22 cellular contexts compared by ENCODE assay signal in the genomic region with DNA sequence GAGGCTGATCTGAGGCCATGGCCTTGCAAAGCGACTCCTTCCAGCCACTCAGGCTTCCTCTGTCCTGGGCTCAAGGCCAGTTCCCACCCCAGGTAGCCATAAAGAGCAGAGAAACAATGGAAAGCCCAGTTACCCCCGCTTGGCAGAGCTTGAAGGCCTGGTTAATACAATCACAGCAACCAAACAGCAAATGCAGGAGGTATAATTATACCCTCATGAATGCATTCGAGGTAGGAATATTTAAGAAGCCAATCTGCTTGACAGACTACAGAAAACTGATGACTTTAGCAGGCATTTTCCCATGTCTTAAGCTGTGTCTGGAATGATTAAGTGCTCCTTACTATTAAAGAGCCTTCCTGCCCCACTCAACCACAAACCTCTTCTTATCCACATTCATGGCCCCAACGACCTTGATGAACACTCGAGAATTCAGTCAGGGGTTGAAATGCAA.
DNase-seq lines count a peak whose midpoint lies in the region; ATAC-seq and TF ChIP-seq lines count a peak whose summit lies in the region.
"Had no signal": no experiment of that assay in that cellular context is flagged by ENCODE, and none has a peak within 500 bp of the region (broad histone marks: within the 10 kb centered on the region; RNA-seq: fewer than 3 reads in every experiment).

No MANE protein-coding gene starts in this region.

- TF ChIP-seq CTCF in dorsolateral prefrontal cortex (IDR thresholded peaks at IDR 0.05 in 54 of 56, conservative IDR thresholded peaks at IDR 0.05 in 2 of 56; ENCODE audit: low read depth in 1 of 56, partially characterized antibody in 56 of 56) = no peak

- no peak overlapping the region for H3K27ac ChIP-seq in dorsolateral prefrontal cortex
- H3K27ac ChIP-seq: GM23248, Peyer's patch had no signal

- intact Hi-C loops in dorsolateral prefrontal cortex (cut with DNase I) = no loop called here

- no peak overlapping the region for H3K4me3 ChIP-seq in dorsolateral prefrontal cortex
- H3K4me3 ChIP-seq: GM23248, HAP-1, Peyer's patch had no signal

- peaks cover 0 to 2% (median 0%) of the 10 kb centered on the region in 45 donors for H3K27me3 ChIP-seq in dorsolateral prefrontal cortex
- H3K27me3 ChIP-seq: BE2C, Peyer's patch had no signal

- DNase-seq in NCI-H2227 treated with DMSO at 0.1 percent for 48 hours (lab: John Stamatoyannopoulos, UW) (peak; percentile 2), NCI-H2227 (lab: John Stamatoyannopoulos, UW; ENCODE audit: unreplicated experiment) (no peak), NCI-H1092 treated with DMSO at 0.1 percent for 48 hours (lab: John Stamatoyannopoulos, UW) (peak; percentile 17), astrocyte of the hippocampus (ENCODE audit: low read depth, low spot score) (peak; percentile 37), renal cortical epithelial cell (ENCODE audit: low read depth) (peak; percentile 23), dorsolateral prefrontal cortex (no peak)
- DNase-seq: 8988T; BE2C; CD4-positive, CD25-positive, alpha-beta regulatory T cell; DMS153; EL; GM23248; NCI-H1694; NCI-H2081 treated with DMSO at 0.1 percent for 48 hours; NCI-H226; NCI-H524; NK-92 treated with Interleukin-12 subunit alpha and Interleukin-12 subunit beta, amount 100 ng/mL, for 24 hours; Peyer's patch; SW 1271 had no signal

- ATAC-seq in GM21381 (IDR thresholded peaks at IDR 0.05; ENCODE audit: unreplicated experiment) (no peak), HG03442 (IDR thresholded peaks at IDR 0.05; ENCODE audit: unreplicated experiment) (no peak)

Comparison
In these comparisons a context has a peak if more than half of its experiments do, and no peak if none do; other contexts are left out.
1. DNase-seq: peak in NCI-H2227 treated with DMSO at 0.1 percent for 48 hours (single experiment), NCI-H1092 treated with DMSO at 0.1 percent for 48 hours (single experiment), astrocyte of the hippocampus (single experiment) and renal cortical epithelial cell (single experiment); none in NCI-H2227 (single experiment) and dorsolateral prefrontal cortex (0 of 10).